Comparison of ENCODE assay signal across 1 cellular context in genomic region chr4:113435893-113436292, GRCh38.
TF ChIP-seq lines count a peak whose summit lies in the region.

No MANE protein-coding gene starts in this region.

TF ChIP-seq in HCT116, 20 proteins besides CTCF, POLR2A, EP300 and RAD21 (continued from another document):
- TF ChIP-seq, protein P1, sequence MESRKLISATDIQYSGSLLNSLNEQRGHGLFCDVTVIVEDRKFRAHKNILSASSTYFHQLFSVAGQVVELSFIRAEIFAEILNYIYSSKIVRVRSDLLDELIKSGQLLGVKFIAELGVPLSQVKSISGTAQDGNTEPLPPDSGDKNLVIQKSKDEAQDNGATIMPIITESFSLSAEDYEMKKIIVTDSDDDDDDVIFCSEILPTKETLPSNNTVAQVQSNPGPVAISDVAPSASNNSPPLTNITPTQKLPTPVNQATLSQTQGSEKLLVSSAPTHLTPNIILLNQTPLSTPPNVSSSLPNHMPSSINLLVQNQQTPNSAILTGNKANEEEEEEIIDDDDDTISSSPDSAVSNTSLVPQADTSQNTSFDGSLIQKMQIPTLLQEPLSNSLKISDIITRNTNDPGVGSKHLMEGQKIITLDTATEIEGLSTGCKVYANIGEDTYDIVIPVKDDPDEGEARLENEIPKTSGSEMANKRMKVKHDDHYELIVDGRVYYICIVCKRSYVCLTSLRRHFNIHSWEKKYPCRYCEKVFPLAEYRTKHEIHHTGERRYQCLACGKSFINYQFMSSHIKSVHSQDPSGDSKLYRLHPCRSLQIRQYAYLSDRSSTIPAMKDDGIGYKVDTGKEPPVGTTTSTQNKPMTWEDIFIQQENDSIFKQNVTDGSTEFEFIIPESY (IDR thresholded peaks at IDR 0.05; ENCODE audit: extremely low read depth, insufficient replicate concordance, low read length) = no peak
- TF ChIP-seq EGR1 (IDR thresholded peaks at IDR 0.05; ENCODE audit: low read depth) = no peak
- no peak for TF ChIP-seq ZFX (IDR thresholded peaks at IDR 0.05)
- peak; percentile 90 for TF ChIP-seq JUND (IDR thresholded peaks at IDR 0.05)
- TF ChIP-seq SIN3A (IDR thresholded peaks at IDR 0.05; ENCODE audit: low read depth) = no peak
- TF ChIP-seq ZNF274 (IDR thresholded peaks at IDR 0.05; ENCODE audit: low read depth, low read length) = no peak
